In the genomic region with DNA sequence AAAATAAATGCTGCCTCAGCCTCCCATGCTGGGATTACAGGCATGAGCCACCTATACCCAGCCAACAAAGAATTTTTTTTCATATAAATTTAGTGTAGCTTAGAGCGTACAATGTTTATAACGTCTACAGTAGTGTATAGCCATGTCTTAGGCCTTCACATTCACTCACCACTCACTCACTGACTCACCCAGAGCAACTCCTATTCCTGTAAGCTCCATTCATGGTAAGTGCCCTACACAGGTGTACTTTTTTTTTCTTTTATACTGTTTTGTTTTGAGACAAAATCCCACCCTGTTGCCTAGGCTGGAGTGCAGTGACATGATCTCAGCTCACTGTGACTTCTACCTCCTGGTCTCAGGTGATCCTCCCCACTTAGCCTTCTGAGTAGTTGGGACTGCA, we compare ENCODE assay signal across 21 cellular contexts.
"Had no signal": no experiment of that assay in that cellular context is flagged by ENCODE, and none has a peak within 500 bp of the region (broad histone marks: within the 10 kb centered on the region; RNA-seq: fewer than 3 reads in every experiment).

No MANE protein-coding gene starts in this region.

- ATAC-seq: foreskin keratinocyte; left lobe of liver; lower lobe of right lung; naive thymus-derived CD8-positive, alpha-beta T cell; psoas muscle; SK-N-SH treated with all-trans-retinoic acid at 6 μM for 48 hours; upper lobe of right lung had no signal

- H3K4me3 Mint-ChIP-seq: activated naive CD8-positive, alpha-beta T cell treated with anti-CD3 and anti-CD28 coated beads for 36 hours; naive thymus-derived CD8-positive, alpha-beta T cell; T-helper 2 cell treated with Interferon-gamma antibody and Interleukin-4, amounts not matched to agents 5 μg/mL and 100 μg/mL, for 36 hours had no signal

- H3K27ac ChIP-seq: coronary artery, foreskin keratinocyte, lower lobe of right lung, ovary, psoas muscle, right atrium auricular region, spleen, thoracic aorta, upper lobe of right lung, VCaP had no signal

- H3K27me3 Mint-ChIP-seq: activated naive CD8-positive, alpha-beta T cell treated with anti-CD3 and anti-CD28 coated beads for 36 hours; naive thymus-derived CD8-positive, alpha-beta T cell had no signal

- DNase-seq: activated CD4-positive, alpha-beta T cell treated with anti-CD3 and anti-CD28 coated beads, Interleukin-2, amount 50 U/mL, for 1 hour; activated naive CD8-positive, alpha-beta T cell treated with anti-CD3 and anti-CD28 coated beads for 36 hours; erythroblast; foreskin keratinocyte; immature natural killer cell; lower lobe of right lung; naive thymus-derived CD8-positive, alpha-beta T cell; ovary; psoas muscle; spleen; stimulated activated CD4-positive, alpha-beta T cell treated with anti-CD3 and anti-CD28 coated beads, Interleukin-4, amount 100 ng/mL, for 1 hour; stimulated activated naive CD4-positive, alpha-beta T cell treated with Interleukin-2 at 50 U/mL for 16 hours; upper lobe of right lung had no signal

- H3K9me3 Mint-ChIP-seq: activated naive CD8-positive, alpha-beta T cell treated with anti-CD3 and anti-CD28 coated beads for 36 hours; immature natural killer cell; naive thymus-derived CD8-positive, alpha-beta T cell; T-helper 2 cell treated with Interferon-gamma antibody and Interleukin-4, amounts not matched to agents 5 μg/mL and 100 μg/mL, for 36 hours had no signal

- H3K27ac Mint-ChIP-seq: immature natural killer cell had no signal

- H3K9me3 ChIP-seq: breast epithelium, lower lobe of right lung, ovary, psoas muscle, right atrium auricular region, spleen, thoracic aorta, upper lobe of right lung had no signal
